ENCODE assay signal across 16 cellular contexts in the genomic region with DNA sequence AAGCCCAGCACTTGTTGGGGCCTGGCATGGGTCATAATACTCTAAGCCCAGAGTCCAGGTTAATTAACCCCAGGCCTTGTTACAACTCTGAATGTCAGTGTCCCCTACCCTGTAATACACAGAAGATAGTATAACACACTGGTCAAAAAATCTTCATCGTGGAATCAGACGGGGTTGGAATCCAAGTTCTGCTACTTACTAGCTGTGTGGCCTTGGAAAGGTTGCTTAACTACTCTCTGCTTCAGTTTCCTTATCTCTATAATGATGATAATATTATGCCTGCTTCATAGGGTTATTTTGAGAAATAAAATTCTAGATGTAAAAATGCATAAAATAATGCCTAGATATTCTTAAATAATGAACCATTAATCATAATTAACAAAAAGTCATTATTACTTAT.
"Had no signal": no experiment of that assay in that cellular context is flagged by ENCODE, and none has a peak within 500 bp of the region (broad histone marks: within the 10 kb centered on the region; RNA-seq: fewer than 3 reads in every experiment).

No MANE protein-coding gene starts in this region.

- H3K4me3 Mint-ChIP-seq: activated naive CD4-positive, alpha-beta T cell treated with anti-CD3 and anti-CD28 coated beads, Interleukin-2, amount 10 ng/mL, durations not matched to agents 7 days and 5 days; activated T-cell treated with anti-CD3 and anti-CD28 coated beads, Interleukin-2, amount 50 U/mL, for 24 hours had no signal

- H3K27ac ChIP-seq: cardiac muscle cell, foreskin keratinocyte, parathyroid adenoma had no signal

- H3K4me1 Mint-ChIP-seq: activated naive CD4-positive, alpha-beta T cell treated with anti-CD3 and anti-CD28 coated beads, Interleukin-2, amount 10 ng/mL, durations not matched to agents 7 days and 5 days had no signal

- H3K9me3 Mint-ChIP-seq: activated naive CD4-positive, alpha-beta T cell treated with anti-CD3 and anti-CD28 coated beads, Interleukin-2, amount 10 ng/mL, durations not matched to agents 7 days and 5 days; activated T-cell treated with anti-CD3 and anti-CD28 coated beads, Interleukin-2, amount 50 U/mL, for 24 hours had no signal

- H3K27ac Mint-ChIP-seq: activated naive CD4-positive, alpha-beta T cell treated with anti-CD3 and anti-CD28 coated beads, Interleukin-2, amount 10 ng/mL, durations not matched to agents 7 days and 5 days; activated T-cell treated with anti-CD3 and anti-CD28 coated beads, Interleukin-2, amount 50 U/mL, for 24 hours had no signal

- H3K36me3 ChIP-seq: cardiac muscle cell, thoracic aorta had no signal

- H3K9ac ChIP-seq: parathyroid adenoma had no signal

- FAIRE-seq: colon, endometrium, urothelium cell line had no signal

- DNase-seq: activated CD4-positive, alpha-beta T cell treated with anti-CD3 and anti-CD28 coated beads for 1 hour; activated CD4-positive, alpha-beta T cell treated with anti-CD3 and anti-CD28 coated beads, Interleukin-2, amount 50 U/mL, for 48 hours; activated naive CD4-positive, alpha-beta T cell treated with anti-CD3 and anti-CD28 coated beads, Interleukin-2, amount 10 ng/mL, durations not matched to agents 7 days and 5 days; activated T-cell treated with anti-CD3 and anti-CD28 coated beads, Interleukin-2, amount 50 U/mL, for 24 hours; foreskin keratinocyte; kidney glomerular epithelial cell; retina; stimulated activated CD4-positive, alpha-beta T cell treated with anti-CD3 and anti-CD28 coated beads, Interleukin-4, amount 100 ng/mL, for 4 hours; stimulated activated naive CD8-positive, alpha-beta T cell treated with anti-CD3 and anti-CD28 coated beads, Interleukin-15, Interleukin-2, amounts not matched to agents 100 U/mL and 50 U/mL, for 24 hours had no signal

- H3K4me1 ChIP-seq: parathyroid adenoma had no signal

- H3K36me3 Mint-ChIP-seq: activated naive CD4-positive, alpha-beta T cell treated with anti-CD3 and anti-CD28 coated beads, Interleukin-2, amount 10 ng/mL, durations not matched to agents 7 days and 5 days had no signal

- H3K79me2 ChIP-seq: parathyroid adenoma had no signal

- H3K4me3 ChIP-seq: cardiac muscle cell, skin epidermis, thoracic aorta had no signal

- ATAC-seq: foreskin keratinocyte; stimulated activated naive CD8-positive, alpha-beta T cell treated with anti-CD3 and anti-CD28 coated beads, Interleukin-15, Interleukin-2, amounts not matched to agents 100 U/mL and 50 U/mL, for 24 hours had no signal

- H3K9me3 ChIP-seq: thoracic aorta had no signal

- H2AFZ ChIP-seq: parathyroid adenoma had no signal
